ENCODE assay signal across 8 cellular contexts in genomic region chr3:16884748-16885587, GRCh38. TPM values are rescaled to one million over a fixed set of nuclear protein-coding genes. Genes with fewer than 3 reads are reported as not detected.
DNase-seq lines count a peak whose midpoint lies in the region; ATAC-seq and TF ChIP-seq lines count a peak whose summit lies in the region.

PLCL2 (plus strand) TSS chr3:16884955; CDS start chr3:16885040, 85 bp downstream.

- H3K4me3 ChIP-seq in GM06990 (replicated peaks; ENCODE audit: low read depth, low read length), result peak within 1 kb of the TSS; percentile 96

- peaks cover 50% of the 10 kb centered on the region for H3K27me3 Mint-ChIP-seq in WTC11 (ENCODE audit: low read depth)
- no peaks in the 10 kb centered on the region for H3K27me3 Mint-ChIP-seq in central memory CD8-positive, alpha-beta T cell

- no peaks in the 10 kb centered on the region for H3K9me3 Mint-ChIP-seq in WTC11
- H3K9me3 Mint-ChIP-seq in central memory CD8-positive, alpha-beta T cell, result no peaks in the 10 kb centered on the region

- no peak within 1 kb of the TSS for H3K27ac Mint-ChIP-seq in WTC11
- peak within 1 kb of the TSS; percentile 94 for H3K27ac Mint-ChIP-seq in central memory CD8-positive, alpha-beta T cell (ENCODE audit: low read depth)

- H3K27me3 ChIP-seq in GM06990 (replicated peaks; ENCODE audit: control insufficient read depth, insufficient read depth, low read length), result no peaks in the 10 kb centered on the region

- H3K36me3 Mint-ChIP-seq in WTC11, result no peaks in the 10 kb centered on the region
- peaks cover 25% of the 10 kb centered on the region for H3K36me3 Mint-ChIP-seq in central memory CD8-positive, alpha-beta T cell (ENCODE audit: insufficient read depth)

- DNase-seq in GM06990 (ENCODE audit: extremely low read depth, insufficient read length) (peak; percentile 80), LHCN-M2 (ENCODE audit: low read depth) (peak; percentile 7), WTC11 (ENCODE audit: low spot score) (peak; percentile 38), left colon (peak; percentile 48 to 68), COLO829 (ENCODE audit: low spot score) (no peak)
- peak; percentile 51 to 63 for DNase-seq in central memory CD8-positive, alpha-beta T cell (ENCODE audit: low spot score in 2 of 2)
- peak; percentile 60 for DNase-seq in stimulated activated CD4-positive, alpha-beta T cell treated with anti-CD3 and anti-CD28 coated beads, Interleukin-2, amount 100 ng/mL, for 4 hours (ENCODE audit: low read depth)

- POLR2A ChIA-PET in WTC11 (lab: Charles Lee), result interaction anchor here (0.5 to 1.1 kb wide), 3 partner anchors 56 to 1575 kb away, joined by 3 to 4 read pairs (median 3); no protein-coding TSS in a partner anchor

- peaks cover 56% of the 10 kb centered on the region for H3K4me1 Mint-ChIP-seq in WTC11
- peaks cover 52% of the 10 kb centered on the region for H3K4me1 Mint-ChIP-seq in central memory CD8-positive, alpha-beta T cell

- no peaks in the 10 kb centered on the region for H3K36me3 ChIP-seq in GM06990 (ENCODE audit: control insufficient read depth, insufficient read depth, low read length)

- peak; percentile 28 for ATAC-seq in GM21825 (IDR thresholded peaks at IDR 0.05; ENCODE audit: unreplicated experiment)
- ATAC-seq in WTC11, result peak; percentile 29
- peak; percentile 58 for ATAC-seq in central memory CD8-positive, alpha-beta T cell (replicated peaks; ENCODE audit: extremely low read depth, poor library complexity, severe bottlenecking)
- ATAC-seq in left colon, result peak; percentile 62

- CTCF ChIA-PET in WTC11 (lab: Charles Lee), result interaction anchor here (0.6 to 3.8 kb wide), 41 partner anchors 8 to 595 kb away, joined by 3 to 44 read pairs (median 5); no protein-coding TSS in a partner anchor

- TF ChIP-seq CTCF in GM06990 (IDR thresholded peaks at IDR 0.05; ENCODE audit: insufficient read depth, low read length, poor library complexity, severe bottlenecking) (no peak), WTC11 (IDR thresholded peaks at IDR 0.05) (no peak)

- intact Hi-C loops in left colon (cut with DNase I, micrococcal nuclease), result no loop called here

- H3K4me3 Mint-ChIP-seq in WTC11, result peak within 1 kb of the TSS; percentile 75
- H3K4me3 Mint-ChIP-seq in central memory CD8-positive, alpha-beta T cell, result peak within 1 kb of the TSS; percentile 95

TF ChIP-seq in WTC11, 78 proteins besides CTCF, POLR2A, EP300 and RAD21:
- TF ChIP-seq ZNF423 (CRISPR knock-in tag; IDR thresholded peaks at IDR 0.05), result 0 out of 2 replicates have a peak, but pooled peaks have one; percentile 11
- no peak for TF ChIP-seq IRF2 (CRISPR knock-in tag; IDR thresholded peaks at IDR 0.05; ENCODE audit: borderline replicate concordance, low read depth)
- TF ChIP-seq, protein P1, sequence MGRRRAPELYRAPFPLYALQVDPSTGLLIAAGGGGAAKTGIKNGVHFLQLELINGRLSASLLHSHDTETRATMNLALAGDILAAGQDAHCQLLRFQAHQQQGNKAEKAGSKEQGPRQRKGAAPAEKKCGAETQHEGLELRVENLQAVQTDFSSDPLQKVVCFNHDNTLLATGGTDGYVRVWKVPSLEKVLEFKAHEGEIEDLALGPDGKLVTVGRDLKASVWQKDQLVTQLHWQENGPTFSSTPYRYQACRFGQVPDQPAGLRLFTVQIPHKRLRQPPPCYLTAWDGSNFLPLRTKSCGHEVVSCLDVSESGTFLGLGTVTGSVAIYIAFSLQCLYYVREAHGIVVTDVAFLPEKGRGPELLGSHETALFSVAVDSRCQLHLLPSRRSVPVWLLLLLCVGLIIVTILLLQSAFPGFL (CRISPR knock-in tag; IDR thresholded peaks at IDR 0.05; ENCODE audit: borderline replicate concordance), result no peak
- no peak for TF ChIP-seq ZBTB21 (CRISPR knock-in tag; IDR thresholded peaks at IDR 0.05; ENCODE audit: borderline replicate concordance)
- no peak for TF ChIP-seq SP1 (CRISPR knock-in tag; conservative IDR thresholded peaks at IDR 0.05)
- no peak for TF ChIP-seq TCF7 (CRISPR knock-in tag; IDR thresholded peaks at IDR 0.05; ENCODE audit: low read depth)
- TF ChIP-seq, protein P2, sequence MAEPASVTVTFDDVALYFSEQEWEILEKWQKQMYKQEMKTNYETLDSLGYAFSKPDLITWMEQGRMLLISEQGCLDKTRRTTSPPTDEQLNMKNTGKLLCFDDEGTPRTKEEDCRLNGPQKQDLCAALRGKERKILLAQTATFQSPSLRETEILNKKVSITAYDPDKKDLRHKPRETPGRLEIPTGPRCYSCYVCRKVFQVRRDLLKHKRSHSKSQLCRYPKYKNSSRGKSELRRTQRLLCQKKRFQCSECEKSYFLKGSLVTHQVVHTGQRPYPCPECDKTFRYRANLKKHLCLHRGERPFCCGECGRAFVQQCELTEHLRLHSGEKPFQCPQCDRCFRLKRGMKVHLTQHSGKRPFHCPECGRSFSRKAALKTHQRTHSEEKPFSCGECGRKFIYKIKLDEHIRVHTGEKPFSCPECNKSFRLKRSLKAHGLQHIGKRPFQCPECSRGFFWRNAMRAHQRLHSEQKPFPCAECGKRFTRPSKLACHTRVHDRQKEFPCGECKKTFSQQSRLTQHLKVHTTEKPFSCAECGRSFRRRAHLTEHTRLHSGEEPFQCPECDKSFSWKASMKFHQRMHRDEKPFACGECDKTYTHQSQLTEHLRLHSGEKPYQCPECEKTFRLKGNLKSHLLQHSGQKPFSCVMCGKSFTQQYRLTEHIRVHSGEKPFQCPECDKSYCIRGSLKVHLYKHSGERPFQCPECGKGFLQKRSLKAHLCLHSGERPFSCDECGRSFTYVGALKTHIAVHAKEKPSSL (CRISPR knock-in tag; conservative IDR thresholded peaks at IDR 0.05), result no peak
- TF ChIP-seq, protein P3, sequence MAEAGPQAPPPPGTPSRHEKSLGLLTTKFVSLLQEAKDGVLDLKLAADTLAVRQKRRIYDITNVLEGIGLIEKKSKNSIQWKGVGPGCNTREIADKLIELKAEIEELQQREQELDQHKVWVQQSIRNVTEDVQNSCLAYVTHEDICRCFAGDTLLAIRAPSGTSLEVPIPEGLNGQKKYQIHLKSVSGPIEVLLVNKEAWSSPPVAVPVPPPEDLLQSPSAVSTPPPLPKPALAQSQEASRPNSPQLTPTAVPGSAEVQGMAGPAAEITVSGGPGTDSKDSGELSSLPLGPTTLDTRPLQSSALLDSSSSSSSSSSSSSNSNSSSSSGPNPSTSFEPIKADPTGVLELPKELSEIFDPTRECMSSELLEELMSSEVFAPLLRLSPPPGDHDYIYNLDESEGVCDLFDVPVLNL (CRISPR knock-in tag; IDR thresholded peaks at IDR 0.05; ENCODE audit: borderline replicate concordance, low read depth), result no peak
- TF ChIP-seq, protein P4, sequence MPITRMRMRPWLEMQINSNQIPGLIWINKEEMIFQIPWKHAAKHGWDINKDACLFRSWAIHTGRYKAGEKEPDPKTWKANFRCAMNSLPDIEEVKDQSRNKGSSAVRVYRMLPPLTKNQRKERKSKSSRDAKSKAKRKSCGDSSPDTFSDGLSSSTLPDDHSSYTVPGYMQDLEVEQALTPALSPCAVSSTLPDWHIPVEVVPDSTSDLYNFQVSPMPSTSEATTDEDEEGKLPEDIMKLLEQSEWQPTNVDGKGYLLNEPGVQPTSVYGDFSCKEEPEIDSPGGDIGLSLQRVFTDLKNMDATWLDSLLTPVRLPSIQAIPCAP (CRISPR knock-in tag; IDR thresholded peaks at IDR 0.05), result no peak
- TF ChIP-seq EMX1 (CRISPR knock-in tag; IDR thresholded peaks at IDR 0.05), result no peak
- no peak for TF ChIP-seq ATF2 (CRISPR knock-in tag; IDR thresholded peaks at IDR 0.05; ENCODE audit: borderline replicate concordance, low read depth)
- TF ChIP-seq ETV6 (CRISPR knock-in tag; IDR thresholded peaks at IDR 0.05), result 0 out of 2 replicates have a peak, but pooled peaks have one; percentile 45
- TF ChIP-seq ELF4 (CRISPR knock-in tag; IDR thresholded peaks at IDR 0.05; ENCODE audit: low read depth), result no peak
- TF ChIP-seq USF2 (CRISPR knock-in tag; IDR thresholded peaks at IDR 0.05), result no peak

RNA-seq across cellular contexts. Expression of gene PLCL2, which starts in this region (rescaled TPM):
- total RNA-seq in LHCN-M2 (2014; rRNA removed), result not detected in 2 replicates
- 0.02 TPM for polyA plus RNA-seq in LHCN-M2 (2012)
- 9.1 to 11.8 TPM (median 10.4 TPM) in 3 replicates for total RNA-seq in WTC11 (2021)
- total RNA-seq in left colon, result 10 to 100 TPM; 15.3 to 28.7 TPM

Comparison
In these comparisons a context has a peak if more than half of its experiments do, and no peak if none do; other contexts are left out.
1. RNA of gene PLCL2 (total RNA-seq): 15.3 to 28.7 TPM in left colon and 9.1 to 11.8 TPM in WTC11; not detected in LHCN-M2; every median in the first group is over 10 times any median in the second.
2. Peak in DNase-seq in LHCN-M2; RNA of the gene not detected or under 1 TPM.
3. Peak in every context shown above with its lines, with median percentiles within 50 percentile points of each other: ATAC-seq.